Comparison of ENCODE assay signal across 8 cellular contexts in the genomic region with DNA sequence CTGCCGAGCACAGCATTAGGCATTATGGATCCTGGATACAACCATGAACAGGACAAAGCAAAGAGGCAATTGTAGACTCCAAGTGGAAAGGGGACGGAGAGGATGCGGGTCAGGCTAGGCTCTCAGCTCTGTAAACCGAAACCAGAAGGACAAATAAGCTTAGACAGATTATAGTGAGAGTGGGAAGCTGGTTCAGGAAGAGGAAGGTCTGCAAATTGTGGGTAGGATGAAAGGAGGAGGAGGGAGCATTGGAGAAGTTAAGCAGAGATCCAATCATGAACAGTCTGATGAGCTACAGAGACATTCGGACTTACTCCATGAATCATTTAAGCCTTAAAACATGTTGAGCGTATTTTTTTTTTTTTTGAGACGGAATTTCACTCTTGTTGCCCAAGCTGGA. TPM values are rescaled to one million over a fixed set of nuclear protein-coding genes. Genes with fewer than 3 reads are reported as not detected.
DNase-seq lines count a peak whose midpoint lies in the region; ATAC-seq and TF ChIP-seq lines count a peak whose summit lies in the region.

No MANE protein-coding gene starts in this region.

- H3K4me2 ChIP-seq in BLaER1 = peak overlapping the region; percentile 87
- H3K4me2 ChIP-seq in GM23338 = peak overlapping the region; percentile 99

- intact Hi-C loops in body of pancreas (cut with DNase I) = no loop called here

- DNase-seq in GM23338 (ENCODE audit: low spot score) (no peak), SIG-M5 treated with dmso at 0.1 percent for 504 hours (lab: John Stamatoyannopoulos, UW; ENCODE audit: unreplicated experiment) (peak; percentile 89), fibroblast of mammary gland (ENCODE audit: low read depth) (peak; percentile 56), DMS 273 (lab: John Stamatoyannopoulos, UW; ENCODE audit: unreplicated experiment) (no peak), GM13976 (ENCODE audit: low spot score) (no peak), body of pancreas (no peak)
- DNase-seq in stimulated activated CD4-positive, alpha-beta T cell treated with anti-CD3 and anti-CD28 coated beads, Interleukin-4, amount 100 ng/mL, for 4 hours = no peak

- H3K27ac ChIP-seq in BLaER1 = no peak overlapping the region
- peak overlapping the region; percentile 70; the same call in 1 of the 2 replicates for H3K27ac ChIP-seq in GM23338 (ENCODE audit: low read depth)
- H3K27ac ChIP-seq in body of pancreas = no peak overlapping the region

- peak overlapping the region; percentile 94 for H3K4me3 Mint-ChIP-seq in GM23338

- H3K4me1 Mint-ChIP-seq in GM23338 = peaks cover 10% of the 10 kb centered on the region

- H2AFZ ChIP-seq in GM23338 = no peak overlapping the region

- TF ChIP-seq CTCF in GM23338 (conservative IDR thresholded peaks at IDR 0.05; ENCODE audit: low read depth in 2 of 2) (no peak), fibroblast of mammary gland (conservative IDR thresholded peaks at IDR 0.05; ENCODE audit: control insufficient read depth, insufficient read depth, low read depth, low read length) (no peak), GM13976 (IDR thresholded peaks at IDR 0.05; ENCODE audit: borderline replicate concordance, control extremely low read depth, extremely low read depth, insufficient read depth, missing control alignments) (no peak), body of pancreas (IDR thresholded peaks at IDR 0.05) (no peak)

- H3K4me3 ChIP-seq in BLaER1 (peak overlapping the region; percentile 14; the same call in 1 of the 2 replicates), GM23338 (peak overlapping the region; percentile 98), fibroblast of mammary gland (ENCODE audit: control insufficient read depth, low read depth, low read length) (no peak overlapping the region), body of pancreas (no peak overlapping the region)

- H3K9me2 ChIP-seq in GM23338 (ENCODE audit: insufficient read depth) = no peaks in the 10 kb centered on the region

- H3K79me2 ChIP-seq in GM23338 (replicated peaks; ENCODE audit: insufficient read depth) = peaks cover 72% of the 10 kb centered on the region

- in situ Hi-C loops in GM13976 (cut with MboI; ENCODE audit: low sequenced_read_pairs, unreplicated experiment) = no loop called here

- H3K27ac Mint-ChIP-seq in GM23338 = peak overlapping the region; percentile 6; the same call in 1 of the 2 replicates

- peaks cover 33% of the 10 kb centered on the region for H3K36me3 Mint-ChIP-seq in GM23338 (ENCODE audit: low read depth)

- peaks cover 67% of the 10 kb centered on the region for H3K36me3 ChIP-seq in BLaER1
- H3K36me3 ChIP-seq in GM23338 (ENCODE audit: insufficient read depth) = no peaks in the 10 kb centered on the region
- no peaks in the 10 kb centered on the region for H3K36me3 ChIP-seq in body of pancreas (replicated peaks in 1 of 2; ENCODE audit: insufficient read depth in 1 of 2, low read depth in 2 of 2)

- peaks cover 48% of the 10 kb centered on the region for H3K4me1 ChIP-seq in BLaER1
- peaks cover 24% of the 10 kb centered on the region for H3K4me1 ChIP-seq in GM23338 (ENCODE audit: insufficient read depth)
- peaks cover 39% of the 10 kb centered on the region for H3K4me1 ChIP-seq in body of pancreas

- H4K20me1 ChIP-seq in BLaER1 = peaks cover 99% of the 10 kb centered on the region
- peaks cover 65% of the 10 kb centered on the region for H4K20me1 ChIP-seq in GM23338 (replicated peaks; ENCODE audit: insufficient read depth)

- H3F3A ChIP-seq in GM23338 (replicated peaks; ENCODE audit: low read depth) = no peaks in the 10 kb centered on the region; the same call in 1 of the 2 replicates

- H3K27me3 Mint-ChIP-seq in GM23338 (ENCODE audit: insufficient read depth, low read depth, poor library complexity) = peaks cover 7% of the 10 kb centered on the region

- ATAC-seq in GM23338 = no peak
- no peak for ATAC-seq in body of pancreas

- no peaks in the 10 kb centered on the region; the same call in 2 of the 3 replicates for H3K9me3 Mint-ChIP-seq in GM23338

- WGBS in body of pancreas, 2 donors = 65 to 88% methylated on average over 7 of the region's 7 CpGs

- H3K27me3 ChIP-seq in BLaER1 (no peaks in the 10 kb centered on the region), GM23338 (ENCODE audit: insufficient read depth) (no peaks in the 10 kb centered on the region), body of pancreas (no peaks in the 10 kb centered on the region)

- TF ChIP-seq POLR2A in body of pancreas (IDR thresholded peaks at IDR 0.05) = no peak

- H3K9me3 ChIP-seq in BLaER1 = no peaks in the 10 kb centered on the region
- H3K9me3 ChIP-seq in body of pancreas = no peaks in the 10 kb centered on the region

- H3K9ac ChIP-seq in BLaER1 = no peak overlapping the region

TF ChIP-seq in GM23338, 12 proteins besides CTCF, POLR2A, EP300 and RAD21 (continues in another document):
- no peak for TF ChIP-seq CREB1 (CRISPR knock-in tag; IDR thresholded peaks at IDR 0.05; ENCODE audit: low read depth)
- TF ChIP-seq, protein P1, sequence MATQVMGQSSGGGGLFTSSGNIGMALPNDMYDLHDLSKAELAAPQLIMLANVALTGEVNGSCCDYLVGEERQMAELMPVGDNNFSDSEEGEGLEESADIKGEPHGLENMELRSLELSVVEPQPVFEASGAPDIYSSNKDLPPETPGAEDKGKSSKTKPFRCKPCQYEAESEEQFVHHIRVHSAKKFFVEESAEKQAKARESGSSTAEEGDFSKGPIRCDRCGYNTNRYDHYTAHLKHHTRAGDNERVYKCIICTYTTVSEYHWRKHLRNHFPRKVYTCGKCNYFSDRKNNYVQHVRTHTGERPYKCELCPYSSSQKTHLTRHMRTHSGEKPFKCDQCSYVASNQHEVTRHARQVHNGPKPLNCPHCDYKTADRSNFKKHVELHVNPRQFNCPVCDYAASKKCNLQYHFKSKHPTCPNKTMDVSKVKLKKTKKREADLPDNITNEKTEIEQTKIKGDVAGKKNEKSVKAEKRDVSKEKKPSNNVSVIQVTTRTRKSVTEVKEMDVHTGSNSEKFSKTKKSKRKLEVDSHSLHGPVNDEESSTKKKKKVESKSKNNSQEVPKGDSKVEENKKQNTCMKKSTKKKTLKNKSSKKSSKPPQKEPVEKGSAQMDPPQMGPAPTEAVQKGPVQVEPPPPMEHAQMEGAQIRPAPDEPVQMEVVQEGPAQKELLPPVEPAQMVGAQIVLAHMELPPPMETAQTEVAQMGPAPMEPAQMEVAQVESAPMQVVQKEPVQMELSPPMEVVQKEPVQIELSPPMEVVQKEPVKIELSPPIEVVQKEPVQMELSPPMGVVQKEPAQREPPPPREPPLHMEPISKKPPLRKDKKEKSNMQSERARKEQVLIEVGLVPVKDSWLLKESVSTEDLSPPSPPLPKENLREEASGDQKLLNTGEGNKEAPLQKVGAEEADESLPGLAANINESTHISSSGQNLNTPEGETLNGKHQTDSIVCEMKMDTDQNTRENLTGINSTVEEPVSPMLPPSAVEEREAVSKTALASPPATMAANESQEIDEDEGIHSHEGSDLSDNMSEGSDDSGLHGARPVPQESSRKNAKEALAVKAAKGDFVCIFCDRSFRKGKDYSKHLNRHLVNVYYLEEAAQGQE (IDR thresholded peaks at IDR 0.05; ENCODE audit: unreplicated experiment) = no peak

RNA-seq across cellular contexts. Expression of a gene that starts 3.0 kb away (rescaled TPM):
- 205 and 311 TPM in 2 replicates for total RNA-seq in GM23338 (2014; rRNA removed; shearing (Covaris generic))
- 86.9 and 109 TPM in 2 replicates for polyA plus RNA-seq in GM23338 (2016; fragmentation: Nextera tagmentation; extraction: Ambion mirVana)
- total RNA-seq in body of pancreas = 10 to 100 TPM; 12.2 to 15.8 TPM

Comparison
In these comparisons a context has a peak if more than half of its experiments do, and no peak if none do; other contexts are left out.
1. H3K4me3 ChIP-seq: peak in BLaER1 (single experiment) and GM23338 (single experiment); none in fibroblast of mammary gland (single experiment) and body of pancreas (0 of 2).
2. DNase-seq: peak in SIG-M5 treated with dmso at 0.1 percent for 504 hours (single experiment) and fibroblast of mammary gland (single experiment); none in GM23338 (single experiment), DMS 273 (single experiment), stimulated activated CD4-positive, alpha-beta T cell treated with anti-CD3 and anti-CD28 coated beads, Interleukin-4, amount 100 ng/mL, for 4 hours (0 of 2), GM13976 (single experiment) and body of pancreas (0 of 4).
3. RNA of a gene that starts 3.0 kb away (total RNA-seq): 205 to 311 TPM in GM23338; 12.2 to 15.8 TPM in body of pancreas; every median in the first group is over 10 times any median in the second.